In genomic region chr1:100530141-100530540, GRCh38 we compare ENCODE assay signal across 2 cellular contexts.
TF ChIP-seq lines count a peak whose summit lies in the region.

No MANE protein-coding gene starts in this region.

TF ChIP-seq in HepG2, 621 proteins besides CTCF, POLR2A, EP300 and RAD21:
- TF ChIP-seq RAD51 (IDR thresholded peaks at IDR 0.05; ENCODE audit: borderline replicate concordance) (peak; percentile 77), HIC2 (CRISPR knock-in tag; IDR thresholded peaks at IDR 0.05; ENCODE audit: low read depth) (no peak), USF2 (IDR thresholded peaks at IDR 0.05; ENCODE audit: low read depth, low read length) (peak; percentile 62), USF2 (CRISPR knock-in tag; IDR thresholded peaks at IDR 0.05; ENCODE audit: borderline replicate concordance) (no peak; the same call in 1 of the 2 replicates)

TF ChIP-seq in K562, 482 proteins besides CTCF, POLR2A, EP300 and RAD21 (continues in another document):
- no peak for TF ChIP-seq ZFX (CRISPR knock-in tag; IDR thresholded peaks at IDR 0.05)
- TF ChIP-seq E2F1 (CRISPR knock-in tag; IDR thresholded peaks at IDR 0.05), result no peak
- TF ChIP-seq FUS (optimal IDR thresholded peaks at IDR 0.05; ENCODE audit: low read depth, low read length), result no peak
- TF ChIP-seq ZZZ3 (IDR thresholded peaks at IDR 0.05), result no peak
- no peak for TF ChIP-seq CGGBP1 (CRISPR knock-in tag; IDR thresholded peaks at IDR 0.05)
- TF ChIP-seq ZNF668 (CRISPR knock-in tag; IDR thresholded peaks at IDR 0.05), result no peak
- no peak for TF ChIP-seq E2F6 (IDR thresholded peaks at IDR 0.05; ENCODE audit: borderline replicate concordance in 1 of 2, extremely low read depth in 1 of 2, insufficient read depth in 1 of 2, insufficient read length in 1 of 2, low read depth in 1 of 2, low read length in 1 of 2, poor library complexity in 1 of 2, severe bottlenecking in 1 of 2)
- TF ChIP-seq CBFA2T2 (conservative IDR thresholded peaks at IDR 0.05), result peak; percentile 49
- TF ChIP-seq IRF9 (tag; IDR thresholded peaks at IDR 0.05), result no peak
- no peak for TF ChIP-seq PRDM10 (IDR thresholded peaks at IDR 0.05; ENCODE audit: partially characterized antibody)
- TF ChIP-seq NR0B1 (IDR thresholded peaks at IDR 0.05; ENCODE audit: partially characterized antibody), result no peak
- peak; percentile 55; the same call in 1 of the 2 replicates for TF ChIP-seq TOE1 (IDR thresholded peaks at IDR 0.05; ENCODE audit: borderline replicate concordance)
- TF ChIP-seq TOE1 (CRISPR knock-in tag; IDR thresholded peaks at IDR 0.05; ENCODE audit: borderline replicate concordance, low read depth), result no peak
- no peak for TF ChIP-seq CBX8 (IDR thresholded peaks at IDR 0.05; ENCODE audit: borderline replicate concordance, extremely low read depth, low read depth, low read length, poor library complexity, severe bottlenecking)
- TF ChIP-seq HOXB6 (CRISPR knock-in tag; IDR thresholded peaks at IDR 0.05; ENCODE audit: borderline replicate concordance), result no peak
- no peak for TF ChIP-seq HNRNPH1 (optimal IDR thresholded peaks at IDR 0.05; ENCODE audit: low read depth, low read length)
- TF ChIP-seq L3MBTL2 (IDR thresholded peaks at IDR 0.05), result no peak
- TF ChIP-seq ZBTB8A (IDR thresholded peaks at IDR 0.05; ENCODE audit: partially characterized antibody), result no peak
- no peak for TF ChIP-seq MCM5 (IDR thresholded peaks at IDR 0.05; ENCODE audit: low read depth)
- TF ChIP-seq VEZF1 (CRISPR knock-in tag; IDR thresholded peaks at IDR 0.05), result no peak
- TF ChIP-seq RBM14 (IDR thresholded peaks at IDR 0.05; ENCODE audit: borderline replicate concordance, insufficient read depth, low read depth, low read length), result no peak
- TF ChIP-seq MEIS2 (IDR thresholded peaks at IDR 0.05; ENCODE audit: partially characterized antibody), result no peak
- TF ChIP-seq ATF3 (IDR thresholded peaks at IDR 0.05), result no peak
- no peak for TF ChIP-seq ATF3 (CRISPR knock-in tag; conservative IDR thresholded peaks at IDR 0.05)
- no peak for TF ChIP-seq CSDE1 (IDR thresholded peaks at IDR 0.05)
- TF ChIP-seq RNF2 (IDR thresholded peaks at IDR 0.05), result no peak
- TF ChIP-seq ZFP1 (CRISPR knock-in tag; IDR thresholded peaks at IDR 0.05), result no peak
- TF ChIP-seq ZNF274 (IDR thresholded peaks at IDR 0.05; ENCODE audit: borderline replicate concordance, low read depth, low read length), result no peak
- TF ChIP-seq ZFP91 (CRISPR knock-in tag; IDR thresholded peaks at IDR 0.05), result no peak
- TF ChIP-seq ZFPM2 (CRISPR knock-in tag; IDR thresholded peaks at IDR 0.05), result no peak
- TF ChIP-seq ZNF586 (CRISPR knock-in tag; conservative IDR thresholded peaks at IDR 0.05), result no peak
